ENCODE assay signal across 9 cellular contexts in the genomic region with DNA sequence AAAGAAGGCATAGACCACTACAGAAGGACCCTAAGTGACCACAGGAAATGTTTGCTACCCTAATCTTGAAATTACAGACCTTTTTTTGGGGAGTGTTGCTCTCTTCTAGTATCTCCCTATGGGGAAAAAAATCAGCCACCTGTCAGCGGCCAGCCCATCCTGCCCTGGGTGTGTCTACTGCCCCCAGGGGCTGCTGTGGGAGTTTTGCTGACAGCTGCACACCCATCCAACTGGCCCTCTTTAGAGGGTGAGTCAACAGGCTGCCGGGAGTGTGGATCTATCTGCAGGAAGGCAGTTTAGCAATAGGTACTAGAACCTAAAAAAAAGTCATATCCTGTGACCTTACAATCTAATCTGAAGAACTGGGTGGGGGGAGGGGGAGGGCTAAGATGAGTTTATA. TPM values are rescaled to one million over a fixed set of nuclear protein-coding genes. Genes with fewer than 3 reads are reported as not detected.
DNase-seq lines count a peak whose midpoint lies in the region; ATAC-seq and TF ChIP-seq lines count a peak whose summit lies in the region.
"Had no signal": no experiment of that assay in that cellular context is flagged by ENCODE, and none has a peak within 500 bp of the region (broad histone marks: within the 10 kb centered on the region; RNA-seq: fewer than 3 reads in every experiment).

No MANE protein-coding gene starts in this region.

- H3K36me3 ChIP-seq in MM.1S (replicated peaks; ENCODE audit: insufficient read depth, low read length) = no peaks in the 10 kb centered on the region

- H3K4me2 ChIP-seq in MM.1S (ENCODE audit: low read depth, low read length) = no peak overlapping the region

- no peaks in the 10 kb centered on the region for H4K20me1 ChIP-seq in MM.1S (ENCODE audit: insufficient read depth, low read length)

- peak; percentile 15; the same call in 1 of the 2 replicates for TF ChIP-seq CTCF in MM.1S (IDR thresholded peaks at IDR 0.05; ENCODE audit: low read length)

- H3K27ac Mint-ChIP-seq in activated CD4-positive, alpha-beta memory T cell treated with anti-CD3 and anti-CD28 coated beads for 36 hours = no peak overlapping the region

- DNase-seq in DMS 273 (lab: John Stamatoyannopoulos, UW; ENCODE audit: unreplicated experiment) (peak; percentile 78), DMS 273 treated with DMSO at 0.1 percent for 48 hours (lab: John Stamatoyannopoulos, UW) (no peak), MM.1S (peak; percentile 17), iPS-NIHi7 (ENCODE audit: extremely low spot score) (peak; percentile 72), cerebellum (ENCODE audit: low spot score) (no peak)
- DNase-seq in activated CD4-positive, alpha-beta memory T cell treated with anti-CD3 and anti-CD28 coated beads for 36 hours = peak; percentile 53

- no peaks in the 10 kb centered on the region for H3K9me3 Mint-ChIP-seq in activated CD4-positive, alpha-beta memory T cell treated with anti-CD3 and anti-CD28 coated beads for 36 hours

- intact Hi-C loops in activated CD4-positive, alpha-beta memory T cell treated with anti-CD3 and anti-CD28 coated beads for 36 hours (cut with micrococcal nuclease) = no loop called here

- CTCF ChIA-PET in activated CD4-positive, alpha-beta memory T cell treated with anti-CD3 and anti-CD28 coated beads for 36 hours (lab: Charles Lee) = interaction anchor here (1.6 kb wide), 1 partner anchor 9 kb away, joined by 3 read pairs; no protein-coding TSS in a partner anchor

- H3K36me3 Mint-ChIP-seq in activated CD4-positive, alpha-beta memory T cell treated with anti-CD3 and anti-CD28 coated beads for 36 hours = no peaks in the 10 kb centered on the region

- no peak overlapping the region for H2AFZ ChIP-seq in MM.1S (ENCODE audit: low read length)

- no peaks in the 10 kb centered on the region for H3K4me1 ChIP-seq in MM.1S (ENCODE audit: low read length)

- H3K4me1 Mint-ChIP-seq in activated CD4-positive, alpha-beta memory T cell treated with anti-CD3 and anti-CD28 coated beads for 36 hours (ENCODE audit: low read depth) = peaks cover 10% of the 10 kb centered on the region

- no peak for ATAC-seq in GM18505 (IDR thresholded peaks at IDR 0.05; ENCODE audit: unreplicated experiment)
- no peak for ATAC-seq in GM21528 (IDR thresholded peaks at IDR 0.05; ENCODE audit: low FRiP score, unreplicated experiment)

- no peaks in the 10 kb centered on the region for H3K27me3 ChIP-seq in MM.1S (replicated peaks; ENCODE audit: insufficient read depth, low read length)

- H3K79me2 ChIP-seq in MM.1S (ENCODE audit: low read length) = no peaks in the 10 kb centered on the region

- H3K9me3 ChIP-seq in MM.1S (replicated peaks; ENCODE audit: insufficient read depth, low read length) = no peaks in the 10 kb centered on the region

- H3K4me3 Mint-ChIP-seq in activated CD4-positive, alpha-beta memory T cell treated with anti-CD3 and anti-CD28 coated beads for 36 hours = no peak overlapping the region

- TF ChIP-seq POLR2A in GM18505 (IDR thresholded peaks at IDR 0.05; ENCODE audit: borderline replicate concordance, extremely low read depth, insufficient read depth, insufficient read length) = no peak

- H3K27ac ChIP-seq in MM.1S (ENCODE audit: low read length) = no peak overlapping the region

- POLR2A ChIA-PET in activated CD4-positive, alpha-beta memory T cell treated with anti-CD3 and anti-CD28 coated beads for 36 hours (lab: Charles Lee) = no interaction called here

- no peak overlapping the region for H3K9ac ChIP-seq in MM.1S (ENCODE audit: low read length)

- no peaks in the 10 kb centered on the region for H3F3A ChIP-seq in MM.1S (ENCODE audit: insufficient read depth, low read length)

- H3K9me2 ChIP-seq in MM.1S (replicated peaks; ENCODE audit: insufficient read depth, low read length) = no peaks in the 10 kb centered on the region

- no peak overlapping the region for H3K4me3 ChIP-seq in MM.1S (ENCODE audit: low read length)

- H3K27me3 Mint-ChIP-seq in activated CD4-positive, alpha-beta memory T cell treated with anti-CD3 and anti-CD28 coated beads for 36 hours = peaks cover 30% of the 10 kb centered on the region

RNA-seq across cellular contexts. Expression of gene DYSF, which starts 0.8 kb away (rescaled TPM):
- total RNA-seq in activated CD4-positive, alpha-beta memory T cell treated with anti-CD3 and anti-CD28 coated beads for 36 hours = not detected
- total RNA-seq in cerebellum = 1.4 TPM
- total RNA-seq: T-helper 2 cell treated with Interferon-gamma antibody and Interleukin-4, amounts not matched to agents 100 ng/mL and 5 ng/mL, for 36 hours had no signal

Comparison
In these comparisons a context has a peak if more than half of its experiments do, and no peak if none do; other contexts are left out.
1. DNase-seq: peak in DMS 273 (single experiment), MM.1S (single experiment), activated CD4-positive, alpha-beta memory T cell treated with anti-CD3 and anti-CD28 coated beads for 36 hours (single experiment) and iPS-NIHi7 (single experiment); none in DMS 273 treated with DMSO at 0.1 percent for 48 hours (single experiment) and cerebellum (single experiment).